In the genomic region with DNA sequence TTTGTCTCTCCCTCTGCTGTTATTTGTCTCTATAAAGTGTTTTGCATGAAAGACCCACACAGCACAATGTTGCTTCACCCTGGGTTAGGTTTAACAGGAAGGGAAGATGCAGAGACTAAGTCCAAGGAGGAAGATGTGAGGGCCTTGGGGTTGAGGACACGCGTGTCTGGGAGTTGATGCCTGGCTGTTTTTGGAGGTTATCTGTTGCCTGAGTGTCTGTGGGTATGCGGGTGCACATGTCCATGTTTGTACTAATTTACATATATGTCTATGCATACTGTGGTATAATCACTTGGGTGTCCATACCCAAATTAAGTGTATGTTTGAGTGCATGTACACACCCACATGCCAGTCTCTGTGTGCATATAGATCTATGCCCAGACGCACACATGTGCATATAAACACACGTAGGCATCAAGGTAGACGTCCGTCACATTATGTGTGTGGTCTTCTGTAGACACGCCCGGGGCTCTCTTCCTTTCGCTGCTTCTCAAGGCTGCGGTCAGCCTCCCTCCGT, we compare ENCODE assay signal across 8 cellular contexts. TPM values are rescaled to one million over a fixed set of nuclear protein-coding genes. Genes with fewer than 3 reads are reported as not detected.
A peak's percentile ranks its signal among the peaks of the same experiment; 100 is the strongest.
DNase-seq lines count a peak whose midpoint lies in the region; ATAC-seq and TF ChIP-seq lines count a peak whose summit lies in the region.

No MANE protein-coding gene starts in this region.

- no peaks in the 10 kb centered on the region for H3K27me3 Mint-ChIP-seq in CD8-positive, alpha-beta T cell (ENCODE audit: low read depth)
- peaks cover 42% of the 10 kb centered on the region for H3K27me3 Mint-ChIP-seq in MCF 10A (ENCODE audit: insufficient read depth, unreplicated experiment)

- peak in 1 of 7 experiments; percentile 30 for DNase-seq in CD8-positive, alpha-beta T cell
- DNase-seq in HL-60 (ENCODE audit: low read depth in 1 of 2, low spot score in 1 of 2) (no peak), MCF 10A (ENCODE audit: unreplicated experiment) (no peak), RKO (ENCODE audit: low spot score) (no peak), OCI-M2 (lab: John Stamatoyannopoulos, UW; ENCODE audit: unreplicated experiment) (no peak)
- no peak for DNase-seq in stimulated activated CD4-positive, alpha-beta T cell treated with anti-CD3 and anti-CD28 coated beads, Interleukin-1b, Interleukin-23, amount 100 ng/mL, for 48 hours

- no peaks in the 10 kb centered on the region for H3K36me3 ChIP-seq in CD8-positive, alpha-beta T cell (ENCODE audit: insufficient read depth, low read length)

- peaks cover 41% of the 10 kb centered on the region for H3K4me1 ChIP-seq in CD8-positive, alpha-beta T cell (ENCODE audit: insufficient read depth, low read length)
- peaks cover 48% of the 10 kb centered on the region for H3K4me1 ChIP-seq in mononuclear cell (ENCODE audit: insufficient read depth, low read length)

- POLR2A ChIA-PET in CD8-positive, alpha-beta T cell (lab: Charles Lee), result interaction anchor here (2.0 to 2.1 kb wide), 2 partner anchors 27 to 185 kb away, joined by 7 read pairs; no protein-coding TSS in a partner anchor
- POLR2A ChIA-PET in MCF 10A (lab: Yijun Ruan, JAX), result no interaction called here

- CTCF ChIA-PET in CD8-positive, alpha-beta T cell (lab: Charles Lee), result interaction anchor here (1.4 to 9.5 kb wide), 6 partner anchors 89 to 196 kb away, joined by 3 to 135 read pairs (median 6); a partner anchor contains a TSS
- CTCF ChIA-PET in MCF 10A (lab: Yijun Ruan, JAX), result no interaction called here

- no peaks in the 10 kb centered on the region for H3K27me3 ChIP-seq in CD8-positive, alpha-beta T cell (ENCODE audit: insufficient read depth, low read length)
- H3K27me3 ChIP-seq in HL-60 (ENCODE audit: insufficient read depth, poor library complexity, severe bottlenecking) (peaks cover 3% of the 10 kb centered on the region), mononuclear cell (ENCODE audit: insufficient read depth, low read length) (no peaks in the 10 kb centered on the region)

- no TSS peak for BruUV-seq in MCF 10A (replicated peaks; lab: Mats Ljungman, UMichigan)

- H3K27ac ChIP-seq in CD8-positive, alpha-beta T cell (ENCODE audit: low read depth, low read length), result peak overlapping the region; percentile 32
- H3K27ac ChIP-seq in HL-60 (replicated peaks), result no peak overlapping the region

- no peaks in the 10 kb centered on the region for H3K9me3 ChIP-seq in CD8-positive, alpha-beta T cell (ENCODE audit: low read length)
- H3K9me3 ChIP-seq in mononuclear cell (ENCODE audit: low read depth, low read length), result no peaks in the 10 kb centered on the region

- intact Hi-C loops in CD8-positive, alpha-beta T cell (cut with DNase I, micrococcal nuclease), result loop anchor here (1.0 to 5.0 kb wide), 9 partner anchors 53 to 382 kb away; a partner anchor contains a TSS
- intact Hi-C loops in MCF 10A (cut with micrococcal nuclease), result no loop called here

- H3K36me3 Mint-ChIP-seq in CD8-positive, alpha-beta T cell, result peaks cover 4% of the 10 kb centered on the region
- no peaks in the 10 kb centered on the region for H3K36me3 Mint-ChIP-seq in MCF 10A (ENCODE audit: insufficient read depth, unreplicated experiment)

- H3K4me3 ChIP-seq in CD8-positive, alpha-beta T cell (ENCODE audit: low read depth, low read length), result peak overlapping the region; percentile 62
- H3K4me3 ChIP-seq in HL-60 (replicated peaks; ENCODE audit: insufficient read depth, low read length) (peak overlapping the region; percentile 65), mononuclear cell (ENCODE audit: low read length) (peak overlapping the region; percentile 40)

- ATAC-seq in CD8-positive, alpha-beta T cell, result no peak
- ATAC-seq in HG03521 (IDR thresholded peaks at IDR 0.05; ENCODE audit: unreplicated experiment), result no peak

- peak overlapping the region; percentile 49 for H3K27ac Mint-ChIP-seq in CD8-positive, alpha-beta T cell
- no peak overlapping the region for H3K27ac Mint-ChIP-seq in MCF 10A (ENCODE audit: low read depth, unreplicated experiment)

- no peaks in the 10 kb centered on the region for H3K9me3 Mint-ChIP-seq in CD8-positive, alpha-beta T cell
- H3K9me3 Mint-ChIP-seq in MCF 10A (ENCODE audit: unreplicated experiment), result no peaks in the 10 kb centered on the region

- H3K4me1 Mint-ChIP-seq in CD8-positive, alpha-beta T cell (ENCODE audit: low read depth), result peaks cover 48% of the 10 kb centered on the region
- H3K4me1 Mint-ChIP-seq in MCF 10A (ENCODE audit: insufficient read depth, unreplicated experiment), result peaks cover 7% of the 10 kb centered on the region

- no peak for TF ChIP-seq CTCF in CD8-positive, alpha-beta T cell (IDR thresholded peaks at IDR 0.05)
- TF ChIP-seq CTCF in HL-60 (IDR thresholded peaks at IDR 0.05; ENCODE audit: insufficient read depth, low read length) (no peak), MCF 10A (IDR thresholded peaks at IDR 0.05; ENCODE audit: unreplicated experiment) (no peak)

- peak overlapping the region; percentile 78 for H3K4me3 Mint-ChIP-seq in CD8-positive, alpha-beta T cell
- H3K4me3 Mint-ChIP-seq in MCF 10A (ENCODE audit: unreplicated experiment), result peak overlapping the region; percentile 60

RNA-seq across cellular contexts. Expression of a gene that starts 1.0 kb away (rescaled TPM):
- total RNA-seq in CD8-positive, alpha-beta T cell, result 10 to 100 TPM; 24.6 to 25.7 TPM
- not detected in 2 replicates for total RNA-seq in MCF 10A (2022)
- 12.9 TPM for total RNA-seq in mononuclear cell

Comparison
In these comparisons a context has a peak if more than half of its experiments do, and no peak if none do; other contexts are left out.
1. RNA of a gene that starts 1.0 kb away (total RNA-seq): 24.6 to 25.7 TPM in CD8-positive, alpha-beta T cell and 12.9 TPM in mononuclear cell (single experiment); not detected in MCF 10A; every median in the first group is over 10 times any median in the second.
2. Peak in every context shown above with its lines, with median percentiles within 50 percentile points of each other: H3K4me3 ChIP-seq.